In genomic region chr11:2400761-2401435, GRCh38 we compare ENCODE assay signal across 2 cellular contexts.
A peak's percentile ranks its signal among the peaks of the same experiment; 100 is the strongest.
TF ChIP-seq lines count a peak whose summit lies in the region.

No MANE protein-coding gene starts in this region.

TF ChIP-seq in GM12878, 131 proteins besides CTCF, POLR2A, EP300 and RAD21 (continued from another document):
- TF ChIP-seq RB1 (IDR thresholded peaks at IDR 0.05; ENCODE audit: borderline replicate concordance) = peak; percentile 14; the same call in 1 of the 2 replicates
- no peak for TF ChIP-seq SUPT20H (IDR thresholded peaks at IDR 0.05; ENCODE audit: borderline replicate concordance, control insufficient read depth, low read depth, low read length)
- no peak for TF ChIP-seq CBX5 (IDR thresholded peaks at IDR 0.05; ENCODE audit: low read depth)
- TF ChIP-seq SMAD1 (IDR thresholded peaks at IDR 0.05; ENCODE audit: low read depth, partially characterized antibody) = no peak
- peak; percentile 91 for TF ChIP-seq NKRF (conservative IDR thresholded peaks at IDR 0.05)
- TF ChIP-seq USF2 (IDR thresholded peaks at IDR 0.05; ENCODE audit: borderline replicate concordance, low read depth, low read length) = no peak
- no peak for TF ChIP-seq CREM (IDR thresholded peaks at IDR 0.05; ENCODE audit: low read depth)
- TF ChIP-seq CEBPB (IDR thresholded peaks at IDR 0.05; ENCODE audit: borderline replicate concordance in 1 of 2, low read depth in 2 of 2, low read length in 2 of 2) = no peak
- TF ChIP-seq ASH2L (IDR thresholded peaks at IDR 0.05; ENCODE audit: borderline replicate concordance, low read depth) = 0 out of 2 replicates have a peak, but pooled peaks have one; percentile 83
- TF ChIP-seq SRF (IDR thresholded peaks at IDR 0.05; ENCODE audit: low read depth in 2 of 2, low read length in 2 of 2) = no peak
- TF ChIP-seq KLF5 (IDR thresholded peaks at IDR 0.05; ENCODE audit: partially characterized antibody) = no peak
- TF ChIP-seq POLR2AphosphoS2 (IDR thresholded peaks at IDR 0.05; ENCODE audit: low read depth, low read length) = no peak
- no peak for TF ChIP-seq PAX5 (IDR thresholded peaks at IDR 0.05; ENCODE audit: borderline replicate concordance, low read depth, low read length)
- TF ChIP-seq BCL3 (IDR thresholded peaks at IDR 0.05; ENCODE audit: borderline replicate concordance, insufficient read depth, low read depth, low read length, poor library complexity, severe bottlenecking) = no peak

TF ChIP-seq in HepG2, 621 proteins besides CTCF, POLR2A, EP300 and RAD21 (continued from another document and continues in another):
- TF ChIP-seq PRDM10 (CRISPR knock-in tag; IDR thresholded peaks at IDR 0.05; ENCODE audit: low read depth) = no peak
- TF ChIP-seq ZSCAN9 (CRISPR knock-in tag; IDR thresholded peaks at IDR 0.05; ENCODE audit: borderline replicate concordance) = peak; percentile 2; the same call in 1 of the 2 replicates
- no peak for TF ChIP-seq GMEB2 (CRISPR knock-in tag; IDR thresholded peaks at IDR 0.05; ENCODE audit: low read depth)
- TF ChIP-seq ELF1 (CRISPR knock-in tag; IDR thresholded peaks at IDR 0.05) = no peak
- 0 out of 2 replicates have a peak, but pooled peaks have one; percentile 32 for TF ChIP-seq PAX8 (CRISPR knock-in tag; IDR thresholded peaks at IDR 0.05; ENCODE audit: borderline replicate concordance)
- no peak for TF ChIP-seq SRSF4 (IDR thresholded peaks at IDR 0.05; ENCODE audit: low read depth, low read length, poor library complexity, severe bottlenecking)
- TF ChIP-seq GMEB1 (CRISPR knock-in tag; IDR thresholded peaks at IDR 0.05; ENCODE audit: borderline replicate concordance) = no peak
- no peak for TF ChIP-seq ZXDC (CRISPR knock-in tag; IDR thresholded peaks at IDR 0.05)
- TF ChIP-seq KDM2A (CRISPR knock-in tag; IDR thresholded peaks at IDR 0.05; ENCODE audit: borderline replicate concordance, low read depth) = no peak
- no peak for TF ChIP-seq MAX (IDR thresholded peaks at IDR 0.05)
- TF ChIP-seq HMGXB4 (CRISPR knock-in tag; IDR thresholded peaks at IDR 0.05; ENCODE audit: borderline replicate concordance in 1 of 2, low read depth in 1 of 2) = 0 out of 4 replicates have a peak, but pooled peaks of 1 of the 2 experiments have one; percentile 6
- 0 out of 2 replicates have a peak, but pooled peaks have one; percentile 54 for TF ChIP-seq THAP8 (CRISPR knock-in tag; IDR thresholded peaks at IDR 0.05; ENCODE audit: borderline replicate concordance)
- no peak for TF ChIP-seq FOXK2 (IDR thresholded peaks at IDR 0.05)
- no peak for TF ChIP-seq ZNF20 (CRISPR knock-in tag; IDR thresholded peaks at IDR 0.05)
- 0 out of 2 replicates have a peak, but pooled peaks have one; percentile 2 for TF ChIP-seq ZNF749 (CRISPR knock-in tag; IDR thresholded peaks at IDR 0.05; ENCODE audit: borderline replicate concordance)
- 0 out of 2 replicates have a peak, but pooled peaks have one; percentile 83 for TF ChIP-seq FOXO4 (CRISPR knock-in tag; conservative IDR thresholded peaks at IDR 0.05)
- 0 out of 2 replicates have a peak, but pooled peaks have one; percentile 62 for TF ChIP-seq NKX3-1 (CRISPR knock-in tag; IDR thresholded peaks at IDR 0.05)
- TF ChIP-seq TMF1 (CRISPR knock-in tag; IDR thresholded peaks at IDR 0.05; ENCODE audit: low read depth) = no peak
- TF ChIP-seq RFX3 (CRISPR knock-in tag; IDR thresholded peaks at IDR 0.05) = no peak
- peak; percentile 39; the same call in 1 of the 2 replicates for TF ChIP-seq SNAPC4 (CRISPR knock-in tag; IDR thresholded peaks at IDR 0.05)
- TF ChIP-seq ARNT2 (CRISPR knock-in tag; IDR thresholded peaks at IDR 0.05; ENCODE audit: low read depth) = peak; percentile 33; the same call in 1 of the 2 replicates
- no peak for TF ChIP-seq HNF4A (CRISPR knock-in tag; IDR thresholded peaks at IDR 0.05)
- TF ChIP-seq SNAPC2 (CRISPR knock-in tag; IDR thresholded peaks at IDR 0.05) = 0 out of 2 replicates have a peak, but pooled peaks have one; percentile 32
- no peak; the same call in 1 of the 2 replicates for TF ChIP-seq ZNF605 (CRISPR knock-in tag; IDR thresholded peaks at IDR 0.05)
- no peak for TF ChIP-seq ZNF746 (CRISPR knock-in tag; IDR thresholded peaks at IDR 0.05)
- no peak for TF ChIP-seq ZNF34 (CRISPR knock-in tag; IDR thresholded peaks at IDR 0.05; ENCODE audit: borderline replicate concordance)
- no peak for TF ChIP-seq RXRB (CRISPR knock-in tag; IDR thresholded peaks at IDR 0.05; ENCODE audit: borderline replicate concordance)
- TF ChIP-seq ZKSCAN5 (CRISPR knock-in tag; IDR thresholded peaks at IDR 0.05) = no peak
- TF ChIP-seq ZNF44 (CRISPR knock-in tag; IDR thresholded peaks at IDR 0.05) = no peak
- TF ChIP-seq ZNF432 (CRISPR knock-in tag; IDR thresholded peaks at IDR 0.05; ENCODE audit: borderline replicate concordance) = no peak
- 0 out of 2 replicates have a peak, but pooled peaks have one; percentile 26 for TF ChIP-seq ZSCAN12 (CRISPR knock-in tag; IDR thresholded peaks at IDR 0.05)
- no peak for TF ChIP-seq MTF2 (CRISPR knock-in tag; IDR thresholded peaks at IDR 0.05; ENCODE audit: borderline replicate concordance)
